18 cellular contexts compared by ENCODE assay signal in genomic region chr4:141458501-141458900, GRCh38.
DNase-seq lines count a peak whose midpoint lies in the region; ATAC-seq and TF ChIP-seq lines count a peak whose summit lies in the region.
"Had no signal": no experiment of that assay in that cellular context is flagged by ENCODE, and none has a peak within 500 bp of the region (broad histone marks: within the 10 kb centered on the region; RNA-seq: fewer than 3 reads in every experiment).

No MANE protein-coding gene starts in this region.

- H2AFZ ChIP-seq in PC-3 (ENCODE audit: low read length) = no peak overlapping the region

- intact Hi-C loops in PC-3 (cut with micrococcal nuclease) (no loop called here), left ventricle myocardium superior (cut with micrococcal nuclease) (no loop called here)

- H3F3A ChIP-seq in PC-3 (ENCODE audit: low read length, unreplicated experiment) = no peaks in the 10 kb centered on the region

- peaks cover 8% of the 10 kb centered on the region; the same call in 1 of the 2 replicates for H3K4me1 ChIP-seq in PC-3 (ENCODE audit: insufficient read depth, low read length)

- no peaks in the 10 kb centered on the region for H3K9me3 ChIP-seq in PC-3 (ENCODE audit: low read length)
- H3K9me3 ChIP-seq: BLaER1 treated with 17β-estradiol and CSF1 and Interleukin-3, amounts not matched to agents 10 nM and 100 nM had no signal

- ATAC-seq in PC-3 (peak; percentile 43; the same call in 1 of the 2 replicates), left ventricle myocardium superior (no peak)
- ATAC-seq: stimulated activated naive CD8-positive, alpha-beta T cell treated with anti-CD3 and anti-CD28 coated beads, Interleukin-15, amount 100 ng/mL, for 72 hours had no signal

- TF ChIP-seq CTCF in PC-3 (conservative IDR thresholded peaks at IDR 0.05; ENCODE audit: low read depth, low read length) (no peak), epithelial cell of esophagus (IDR thresholded peaks at IDR 0.05; ENCODE audit: insufficient read depth, low read depth, low read length, missing control alignments) (no peak)

- no peak overlapping the region for H3K4me2 ChIP-seq in PC-3 (ENCODE audit: low read length)

- no TSS peak for BruUV-seq in PC-3 (replicated peaks; lab: Mats Ljungman, UMichigan)

- H3K4me3 ChIP-seq in PC-3 (ENCODE audit: low read length) (no peak overlapping the region), epithelial cell of esophagus (ENCODE audit: low read length) (no peak overlapping the region)
- H3K4me3 ChIP-seq: BLaER1 treated with 17β-estradiol and CSF1 and Interleukin-3, amounts not matched to agents 10 nM and 100 nM had no signal

- H3K27ac ChIP-seq in PC-3 (ENCODE audit: low read length) = no peak overlapping the region
- H3K27ac ChIP-seq: 22Rv1; BLaER1 treated with 17β-estradiol and CSF1 and Interleukin-3, amounts not matched to agents 10 nM and 100 nM had no signal

- no peaks in the 10 kb centered on the region for H3K9me2 ChIP-seq in PC-3 (replicated peaks; ENCODE audit: low read length)

- no peak overlapping the region for H3K9ac ChIP-seq in PC-3 (ENCODE audit: low read length)
- H3K9ac ChIP-seq: BLaER1 treated with 17β-estradiol and CSF1 and Interleukin-3, amounts not matched to agents 10 nM and 100 nM had no signal

- peak; percentile 2 for DNase-seq in DMS53 (lab: John Stamatoyannopoulos, UW)
- no peak for DNase-seq in DMS53 treated with DMSO at 0.1 percent for 48 hours (lab: John Stamatoyannopoulos, UW; ENCODE audit: unreplicated experiment)
- DNase-seq in PC-3 = peak; percentile 44
- peak; percentile 84 for DNase-seq in epithelial cell of esophagus (ENCODE audit: low read depth)
- peak; percentile 45 for DNase-seq in renal cortical epithelial cell (ENCODE audit: low read depth)
- no peak for DNase-seq in stimulated activated CD4-positive, alpha-beta T cell treated with anti-CD3 and anti-CD28 coated beads, Interleukin-2, amount 100 ng/mL, for 48 hours
- no peak for DNase-seq in DMS 273 treated with DMSO at 0.1 percent for 48 hours (lab: John Stamatoyannopoulos, UW)
- no peak for DNase-seq in left ventricle myocardium superior
- DNase-seq: activated naive CD4-positive, alpha-beta T cell treated with anti-CD3 and anti-CD28 coated beads, Interleukin-2, amount 10 ng/mL, durations not matched to agents 7 days and 5 days; DMS79; erythroblast; Karpas-422; NCI-H187 treated with DMSO at 0.1 percent for 48 hours; NCI-H510A treated with DMSO at 0.1 percent for 48 hours; retina; stimulated activated naive CD8-positive, alpha-beta T cell treated with anti-CD3 and anti-CD28 coated beads, Interleukin-15, amount 100 ng/mL, for 72 hours had no signal

- H3K79me2 ChIP-seq in PC-3 (ENCODE audit: low read length) = no peaks in the 10 kb centered on the region

- CTCF ChIA-PET in PC-3 (lab: Charles Lee) = no interaction called here

- POLR2A ChIA-PET in PC-3 (lab: Charles Lee; ENCODE audit: unreplicated experiment) = interaction anchor here (0.5 kb wide), 1 partner anchor 44 kb away, joined by 3 read pairs; no protein-coding TSS in a partner anchor

- H3K27me3 ChIP-seq in PC-3 (ENCODE audit: low read length) = no peaks in the 10 kb centered on the region
- H3K27me3 ChIP-seq: BLaER1 treated with 17β-estradiol and CSF1 and Interleukin-3, amounts not matched to agents 10 nM and 100 nM had no signal

- no peaks in the 10 kb centered on the region for H4K20me1 ChIP-seq in PC-3 (ENCODE audit: low read length)
- H4K20me1 ChIP-seq: BLaER1 treated with 17β-estradiol and CSF1 and Interleukin-3, amounts not matched to agents 10 nM and 100 nM had no signal

- no peaks in the 10 kb centered on the region for H3K36me3 ChIP-seq in PC-3 (ENCODE audit: low read depth, low read length)
- H3K36me3 ChIP-seq: BLaER1 treated with 17β-estradiol and CSF1 and Interleukin-3, amounts not matched to agents 10 nM and 100 nM had no signal

Comparison
In these comparisons a context has a peak if more than half of its experiments do, and no peak if none do; other contexts are left out.
1. DNase-seq: peak in DMS53 (single experiment), PC-3 (single experiment), epithelial cell of esophagus (single experiment) and renal cortical epithelial cell (single experiment); none in DMS53 treated with DMSO at 0.1 percent for 48 hours (single experiment), stimulated activated CD4-positive, alpha-beta T cell treated with anti-CD3 and anti-CD28 coated beads, Interleukin-2, amount 100 ng/mL, for 48 hours (0 of 2), DMS 273 treated with DMSO at 0.1 percent for 48 hours (single experiment) and left ventricle myocardium superior (single experiment).